Comparison of ENCODE assay signal across 14 cellular contexts in genomic region chr2:218645126-218645525, GRCh38.
A peak's percentile ranks its signal among the peaks of the same experiment; 100 is the strongest.
DNase-seq lines count a peak whose midpoint lies in the region; ATAC-seq lines count a peak whose summit lies in the region.
"Had no signal": no experiment of that assay in that cellular context is flagged by ENCODE, and none has a peak within 500 bp of the region (broad histone marks: within the 10 kb centered on the region; RNA-seq: fewer than 3 reads in every experiment).

No MANE protein-coding gene starts in this region.

- no peaks in the 10 kb centered on the region for H3K9me3 Mint-ChIP-seq in stimulated activated naive B cell treated with anti-CD40 and anti-IgM and Interleukin-4, amounts not matched to agents 10 μg/mL and 1 μg/mL and 100 μg/mL, for 72 hours
- H3K9me3 Mint-ChIP-seq: naive thymus-derived CD8-positive, alpha-beta T cell; stimulated activated naive CD8-positive, alpha-beta T cell treated with anti-CD3 and anti-CD28 coated beads, Interleukin-15, Interleukin-2, amounts not matched to agents 100 ng/mL and 50 ng/mL, for 24 hours had no signal

- DNase-seq in fibroblast of gingiva (ENCODE audit: low read depth) = peak; percentile 32
- DNase-seq in stimulated activated naive B cell treated with anti-CD40 and anti-IgM and Interleukin-4, amounts not matched to agents 10 μg/mL and 1 μg/mL and 100 μg/mL, for 72 hours = no peak
- no peak for DNase-seq in NCI-H345 (lab: John Stamatoyannopoulos, UW)
- no peak for DNase-seq in NCI-H2196 treated with DMSO at 0.1 percent for 48 hours (lab: John Stamatoyannopoulos, UW; ENCODE audit: unreplicated experiment)
- DNase-seq: activated CD4-positive, alpha-beta T cell treated with anti-CD3 and anti-CD28 coated beads, Interleukin-2, amount 50 U/mL, for 1 hour; activated naive CD4-positive, alpha-beta T cell treated with anti-CD3 and anti-CD28 coated beads, Interleukin-2, amount 50 U/mL, for 16 hours; DMS153; dorsolateral prefrontal cortex; naive thymus-derived CD8-positive, alpha-beta T cell; NCI-H510A treated with DMSO at 0.1 percent for 48 hours had no signal

- no peaks in the 10 kb centered on the region for H3K9me3 ChIP-seq in HUES48 (ENCODE audit: control insufficient read depth, insufficient read depth, low read length)

- ATAC-seq in GM19397 (IDR thresholded peaks at IDR 0.05; ENCODE audit: unreplicated experiment) (peak; percentile 45), HG02610 (IDR thresholded peaks at IDR 0.05; ENCODE audit: unreplicated experiment) (no peak)
- peak; percentile 68 to 75 for ATAC-seq in stimulated activated naive B cell treated with anti-CD40 and anti-IgM and Interleukin-4, amounts not matched to agents 10 μg/mL and 1 μg/mL and 100 μg/mL, for 72 hours (replicated peaks)
- ATAC-seq: naive thymus-derived CD8-positive, alpha-beta T cell had no signal

- no peak overlapping the region for H3K4me3 ChIP-seq in HUES48 (ENCODE audit: low read depth, low read length)
- H3K4me3 ChIP-seq: dorsolateral prefrontal cortex had no signal

- H3K27me3 ChIP-seq in HUES48 (ENCODE audit: control insufficient read depth, insufficient read depth, low read length) = no peaks in the 10 kb centered on the region
- H3K27me3 ChIP-seq: dorsolateral prefrontal cortex had no signal

- no peak overlapping the region for H3K4me3 Mint-ChIP-seq in stimulated activated naive B cell treated with anti-CD40 and anti-IgM and Interleukin-4, amounts not matched to agents 10 μg/mL and 1 μg/mL and 100 μg/mL, for 72 hours
- H3K4me3 Mint-ChIP-seq: naive thymus-derived CD8-positive, alpha-beta T cell; stimulated activated naive CD8-positive, alpha-beta T cell treated with anti-CD3 and anti-CD28 coated beads, Interleukin-15, Interleukin-2, amounts not matched to agents 100 ng/mL and 50 ng/mL, for 24 hours had no signal

- peak overlapping the region; percentile 40 for H3K27ac ChIP-seq in HUES48 (ENCODE audit: low read depth, low read length)
- H3K27ac ChIP-seq: dorsolateral prefrontal cortex had no signal

- peaks cover 7 to 27% of the 10 kb centered on the region in 2 donors for H3K4me1 Mint-ChIP-seq in stimulated activated naive B cell treated with anti-CD40 and anti-IgM and Interleukin-4, amounts not matched to agents 10 μg/mL and 1 μg/mL and 100 μg/mL, for 72 hours

- H3K27ac Mint-ChIP-seq in stimulated activated naive B cell treated with anti-CD40 and anti-IgM and Interleukin-4, amounts not matched to agents 10 μg/mL and 1 μg/mL and 100 μg/mL, for 72 hours = peak overlapping the region; percentile 62
- H3K27ac Mint-ChIP-seq: stimulated activated naive CD8-positive, alpha-beta T cell treated with anti-CD3 and anti-CD28 coated beads, Interleukin-15, Interleukin-2, amounts not matched to agents 100 ng/mL and 50 ng/mL, for 24 hours had no signal

- H3K4me1 ChIP-seq in HUES48 (ENCODE audit: control insufficient read depth, insufficient read depth, low read length) = no peaks in the 10 kb centered on the region

- H3K9ac ChIP-seq in HUES48 (ENCODE audit: low read depth, low read length) = no peak overlapping the region

- H3K27me3 Mint-ChIP-seq in stimulated activated naive B cell treated with anti-CD40 and anti-IgM and Interleukin-4, amounts not matched to agents 10 μg/mL and 1 μg/mL and 100 μg/mL, for 72 hours = no peaks in the 10 kb centered on the region
- H3K27me3 Mint-ChIP-seq: naive thymus-derived CD8-positive, alpha-beta T cell; stimulated activated naive CD8-positive, alpha-beta T cell treated with anti-CD3 and anti-CD28 coated beads, Interleukin-15, Interleukin-2, amounts not matched to agents 100 ng/mL and 50 ng/mL, for 24 hours had no signal

- H3K36me3 ChIP-seq in HUES48 (ENCODE audit: control insufficient read depth, insufficient read depth, low read length) = peaks cover 94% of the 10 kb centered on the region

- H3K36me3 Mint-ChIP-seq in stimulated activated naive B cell treated with anti-CD40 and anti-IgM and Interleukin-4, amounts not matched to agents 10 μg/mL and 1 μg/mL and 100 μg/mL, for 72 hours = peaks cover 39 to 52% of the 10 kb centered on the region in 2 donors
